21 cellular contexts compared by ENCODE assay signal in genomic region chr2:119707117-119708087, GRCh38. TPM values are rescaled to one million over a fixed set of nuclear protein-coding genes. Genes with fewer than 3 reads are reported as not detected.
DNase-seq lines count a peak whose midpoint lies in the region; ATAC-seq, FAIRE-seq and TF ChIP-seq lines count a peak whose summit lies in the region.
"Had no signal": no experiment of that assay in that cellular context is flagged by ENCODE, and none has a peak within 500 bp of the region (broad histone marks: within the 10 kb centered on the region; RNA-seq: fewer than 3 reads in every experiment).

No MANE protein-coding gene starts in this region.

- peaks cover 4% of the 10 kb centered on the region for H3K9me3 Mint-ChIP-seq in chondrocyte (ENCODE audit: low read depth)

- H3K4me3 ChIP-seq in HepG2 (replicated peaks in 1 of 3; ENCODE audit: insufficient read depth in 1 of 3, low read depth in 2 of 3, low read length in 3 of 3) = no peak overlapping the region
- H3K4me3 ChIP-seq in right lobe of liver = no peak overlapping the region
- no peak overlapping the region for H3K4me3 ChIP-seq in smooth muscle cell
- H3K4me3 ChIP-seq: A549, SJCRH30 had no signal

- DNase-seq in HepG2 (ENCODE audit: low spot score) (no peak), right lobe of liver (no peak), T-helper 17 cell (no peak), chondrocyte (ENCODE audit: low spot score) (peak; percentile 38), omental fat pad (ENCODE audit: low spot score) (no peak), smooth muscle cell (lab: John Stamatoyannopoulos, UW; ENCODE audit: unreplicated experiment) (no peak), NCI-H146 (lab: John Stamatoyannopoulos, UW) (no peak)
- DNase-seq: Calu3; CD8-positive, alpha-beta T cell; DMS79 treated with DMSO at 0.1 percent for 48 hours; GOT3; NCI-H1417 treated with DMSO at 0.1 percent for 48 hours; NCI-H1930; NCI-H526 treated with DMSO at 0.1 percent for 48 hours had no signal

- WGBS in HepG2 (ENCODE audit: low lambda C conversion rate) = 52% methylated on average over 17 of the region's 17 CpGs
- WGBS in right lobe of liver (ENCODE audit: insufficient coverage, low coverage, low lambda C conversion rate, missing lambda C conversion rate) = 88% methylated on average over 8 of the region's 17 CpGs
- 87% methylated on average over 17 of the region's 17 CpGs for WGBS in smooth muscle cell (ENCODE audit: low lambda C conversion rate)

- BruUV-seq in HepG2 (replicated peaks; lab: Mats Ljungman, UMichigan) = no TSS peak

- intact Hi-C loops in HepG2 (cut with micrococcal nuclease; ENCODE audit: unreplicated experiment) = no loop called here
- intact Hi-C loops in right lobe of liver (cut with DNase I) = no loop called here

- peak; percentile 18 for FAIRE-seq in HepG2 (lab: Jason Lieb, UNC)
- FAIRE-seq: A549, G401.6, GM19239 had no signal

- in situ Hi-C loops in HepG2 (cut with HindIII; ENCODE audit: extremely low pct_ligation_motif_present, low pct_unique_long_range_greater_than_20kb) = loop anchor here (10.0 kb wide), 1 partner anchor 467 kb away; no protein-coding TSS in a partner anchor

- no peak for TF ChIP-seq CTCF in HepG2 (CRISPR knock-in tag; IDR thresholded peaks at IDR 0.05)
- no peak for TF ChIP-seq CTCF in right lobe of liver (IDR thresholded peaks at IDR 0.05)
- no peak for TF ChIP-seq CTCF in chondrocyte (IDR thresholded peaks at IDR 0.05)
- no peak for TF ChIP-seq CTCF in omental fat pad (IDR thresholded peaks at IDR 0.05)
- no peak for TF ChIP-seq CTCF in smooth muscle cell (IDR thresholded peaks at IDR 0.05; ENCODE audit: borderline replicate concordance, insufficient read depth, poor library complexity, severe bottlenecking)

- H3K4me3 Mint-ChIP-seq in T-helper 17 cell (no peak overlapping the region), chondrocyte (ENCODE audit: unreplicated experiment) (no peak overlapping the region)
- H3K4me3 Mint-ChIP-seq: CD8-positive, alpha-beta T cell had no signal

- no peaks in the 10 kb centered on the region for H3K27me3 Mint-ChIP-seq in T-helper 17 cell
- H3K27me3 Mint-ChIP-seq in chondrocyte (ENCODE audit: low read depth) = peaks cover 1% of the 10 kb centered on the region

- POLR2A ChIA-PET in HepG2 (lab: Yijun Ruan, JAX) = interaction anchor here (1.8 kb wide), 1 partner anchor 29 kb away, joined by 4 read pairs; the partner anchor contains the start of gene TMEM177

- H3K4me2 ChIP-seq in HepG2 (ENCODE audit: low read depth, low read length) (peak overlapping the region; percentile 47; the same call in 1 of the 2 replicates), smooth muscle cell (no peak overlapping the region)
- H3K4me2 ChIP-seq: A549, KMS-11 had no signal

- H3K36me3 Mint-ChIP-seq in T-helper 17 cell (ENCODE audit: low read depth) = no peaks in the 10 kb centered on the region
- H3K36me3 Mint-ChIP-seq in chondrocyte (ENCODE audit: low read depth) = no peaks in the 10 kb centered on the region

- H3K9me3 ChIP-seq in HepG2 (ENCODE audit: low read length) = peaks cover 9% of the 10 kb centered on the region; the same call in 1 of the 2 replicates
- H3K9me3 ChIP-seq in right lobe of liver = no peaks in the 10 kb centered on the region
- H3K9me3 ChIP-seq in T-helper 17 cell (ENCODE audit: control insufficient read depth, low read length, poor library complexity, severe bottlenecking) = no peaks in the 10 kb centered on the region
- H3K9me3 ChIP-seq in smooth muscle cell (replicated peaks; ENCODE audit: low read depth) = no peaks in the 10 kb centered on the region
- H3K9me3 ChIP-seq: SJCRH30 had no signal

- CTCF ChIA-PET in HepG2 (lab: Yijun Ruan, JAX; ENCODE audit: low intra/inter-chr PET ratio, low total read pairs) = no interaction called here

- H4K20me1 ChIP-seq in HepG2 (ENCODE audit: insufficient read depth, low read length) = no peaks in the 10 kb centered on the region
- H4K20me1 ChIP-seq in smooth muscle cell (ENCODE audit: low read depth) = no peaks in the 10 kb centered on the region

- TF ChIP-seq POLR2A in HepG2 (IDR thresholded peaks at IDR 0.05; ENCODE audit: insufficient read depth in 1 of 2, low read depth in 2 of 2, low read length in 2 of 2) (no peak), right lobe of liver (IDR thresholded peaks at IDR 0.05) (no peak)

- H3K36me3 ChIP-seq in HepG2 (replicated peaks in 1 of 2; ENCODE audit: control insufficient read depth in 1 of 2, insufficient read depth in 2 of 2, low read length in 2 of 2) = no peaks in the 10 kb centered on the region
- no peaks in the 10 kb centered on the region for H3K36me3 ChIP-seq in right lobe of liver
- no peaks in the 10 kb centered on the region for H3K36me3 ChIP-seq in smooth muscle cell (ENCODE audit: low read depth)
- H3K36me3 ChIP-seq: SJCRH30 had no signal

- no peak for TF ChIP-seq RAD21 in HepG2 (CRISPR knock-in tag; IDR thresholded peaks at IDR 0.05)

- H3K27ac Mint-ChIP-seq in T-helper 17 cell = peak overlapping the region; percentile 72
- no peak overlapping the region for H3K27ac Mint-ChIP-seq in chondrocyte (ENCODE audit: unreplicated experiment)
- H3K27ac Mint-ChIP-seq: CD8-positive, alpha-beta T cell had no signal

- TF ChIP-seq EP300 in HepG2 (IDR thresholded peaks at IDR 0.05; ENCODE audit: low read depth in 2 of 2, low read length in 2 of 2) (no peak), HepG2 (CRISPR knock-in tag; IDR thresholded peaks at IDR 0.05; ENCODE audit: borderline replicate concordance) (no peak)

- H3K27ac ChIP-seq in HepG2 (ENCODE audit: extremely low read length, insufficient read depth, low read length) = no peak overlapping the region
- H3K27ac ChIP-seq in right lobe of liver = no peak overlapping the region
- no peak overlapping the region for H3K27ac ChIP-seq in smooth muscle cell (ENCODE audit: low read depth)
- H3K27ac ChIP-seq: A549, KMS-11, SJCRH30 had no signal

- H3K27me3 ChIP-seq in HepG2 (ENCODE audit: control insufficient read depth in 1 of 2, insufficient read depth in 2 of 2, low read length in 2 of 2) (peaks cover 1 to 14% of the 10 kb centered on the region in 2 experiments; a peak in 4 of 5 replicates), right lobe of liver (no peaks in the 10 kb centered on the region), smooth muscle cell (ENCODE audit: low read depth) (no peaks in the 10 kb centered on the region)
- H3K27me3 ChIP-seq: SJCRH30 had no signal

- ATAC-seq in HepG2 = no peak
- ATAC-seq in right lobe of liver = no peak
- no peak for ATAC-seq in T-helper 17 cell
- no peak for ATAC-seq in omental fat pad (ENCODE audit: low FRiP score)
- ATAC-seq: A549; CD8-positive, alpha-beta T cell; HCT116; Panc1 had no signal

- H3F3A ChIP-seq in smooth muscle cell (ENCODE audit: low read depth) = no peaks in the 10 kb centered on the region

- H3K79me2 ChIP-seq in HepG2 (ENCODE audit: insufficient read depth, low read length) (no peaks in the 10 kb centered on the region), smooth muscle cell (ENCODE audit: low read depth) (no peaks in the 10 kb centered on the region)

- no peak overlapping the region for H3K9ac ChIP-seq in HepG2 (ENCODE audit: insufficient read depth, low read depth, low read length)
- no peak overlapping the region for H3K9ac ChIP-seq in smooth muscle cell (ENCODE audit: low read depth)
- H3K9ac ChIP-seq: KMS-11 had no signal

- H3K4me1 ChIP-seq in HepG2 (ENCODE audit: insufficient read depth, low read length) (peaks cover 21% of the 10 kb centered on the region), right lobe of liver (no peaks in the 10 kb centered on the region), smooth muscle cell (ENCODE audit: low read depth) (no peaks in the 10 kb centered on the region)
- H3K4me1 ChIP-seq: SJCRH30 had no signal

- peaks cover 21% of the 10 kb centered on the region for H3K4me1 Mint-ChIP-seq in T-helper 17 cell
- peaks cover 7% of the 10 kb centered on the region for H3K4me1 Mint-ChIP-seq in chondrocyte (ENCODE audit: low read depth)

- H2AFZ ChIP-seq in HepG2 (ENCODE audit: low read length) (no peak overlapping the region), smooth muscle cell (ENCODE audit: low read depth) (no peak overlapping the region)

RNA-seq across cellular contexts. Expression of gene TMEM177, which starts 28.4 kb away (rescaled TPM):
- total RNA-seq in HepG2 (2016; rRNA removed; fragmentation: Illumina TruSeq; extraction: Trizol) = 44.7 and 47.9 TPM in 2 replicates
- total RNA-seq in HepG2 (2016; cell fraction: cytosol; rRNA removed; fragmentation: Illumina TruSeq; extraction: Trizol; ENCODE audit: low read depth) = 15.4 and 16.3 TPM in 2 replicates
- 47.5 and 49.2 TPM in 2 replicates for total RNA-seq in HepG2 (2016; cell fraction: insoluble cytoplasmic fraction; rRNA removed; fragmentation: Illumina TruSeq; extraction: Trizol)
- total RNA-seq in HepG2 (2016; cell fraction: membrane; rRNA removed; fragmentation: Illumina TruSeq; extraction: Trizol) = 27.3 and 32.1 TPM in 2 replicates
- 26.1 and 27.7 TPM in 2 replicates for total RNA-seq in HepG2 (2016; cell fraction: nucleus; rRNA removed; fragmentation: Illumina TruSeq; extraction: Trizol)
- 34.7 and 46.6 TPM in 2 replicates for polyA plus RNA-seq in HepG2 (2011; rRNA removed)
- 34.2 and 43.3 TPM in 2 replicates for polyA plus RNA-seq in HepG2 (2011; cell fraction: cytosol; rRNA removed)
- 46.4 and 51.6 TPM in 2 replicates for polyA plus RNA-seq in HepG2 (2011; cell fraction: nucleus; rRNA removed)
- polyA plus RNA-seq in HepG2 (2012) = 20.5 and 32.1 TPM in 2 replicates
- 12.8 and 13.4 TPM in 2 replicates for polyA plus RNA-seq in HepG2 (2016; cell fraction: cytosol; fragmentation: Illumina TruSeq; extraction: Trizol; ENCODE audit: low read depth)
- 62.8 and 62.9 TPM in 2 replicates for polyA plus RNA-seq in HepG2 (2016; cell fraction: insoluble cytoplasmic fraction; fragmentation: Illumina TruSeq; extraction: Trizol; ENCODE audit: low read depth)
- polyA plus RNA-seq in HepG2 (2016; cell fraction: membrane; fragmentation: Illumina TruSeq; extraction: Trizol; ENCODE audit: low read depth) = 19.9 and 21.6 TPM in 2 replicates
- polyA plus RNA-seq in HepG2 (2016; cell fraction: nucleus; fragmentation: Illumina TruSeq; extraction: Trizol; ENCODE audit: insufficient read depth, low read depth) = 41.1 and 43.7 TPM in 2 replicates
- 22.7 and 58.5 TPM in 2 replicates for polyA minus RNA-seq in HepG2 (2011; rRNA and poly(A)+ RNA removed; ENCODE audit: low replicate concordance)
- polyA minus RNA-seq in HepG2 (2011; cell fraction: cytosol; rRNA and poly(A)+ RNA removed) = 13.8 and 15.2 TPM in 2 replicates
- polyA minus RNA-seq in HepG2 (2011; cell fraction: nucleus; rRNA and poly(A)+ RNA removed) = 49.2 and 53.5 TPM in 2 replicates
- 10 to 100 TPM; 12.9 to 27.0 (median 17.9) TPM for total RNA-seq in right lobe of liver
- total RNA-seq in T-helper 17 cell = 1 to 10 TPM; 3.1 to 4.1 TPM
- 6.8 to 7.8 TPM (median 7.0 TPM) in 3 replicates for total RNA-seq in chondrocyte
- total RNA-seq in omental fat pad = 1 to 10 TPM; 3.8 to 6.5 (median 4.1) TPM
- 4.6 and 4.8 TPM in 2 replicates for total RNA-seq in smooth muscle cell
- polyA plus RNA-seq in smooth muscle cell = 6.9 and 8.2 TPM in 2 replicates

RNA-seq across cellular contexts. Expression of gene PTPN4, which starts 52.3 kb away (rescaled TPM):
- total RNA-seq in HepG2 (2016; rRNA removed; fragmentation: Illumina TruSeq; extraction: Trizol) (34.6 and 40.4 TPM in 2 replicates), right lobe of liver (10 to 100 TPM in 5 of 6 experiments, 1 to 10 TPM in 1; 8.5 to 19.9 (median 14.8) TPM), T-helper 17 cell (100 to 1,000 TPM; 128 to 149 TPM), chondrocyte (21.8 to 24.2 TPM (median 23.8 TPM) in 3 replicates), omental fat pad (10 to 100 TPM; 20.2 to 41.0 (median 30.5) TPM), smooth muscle cell (26.2 and 28.3 TPM in 2 replicates)
- 42.5 and 43.6 TPM in 2 replicates for total RNA-seq in HepG2 (2016; cell fraction: cytosol; rRNA removed; fragmentation: Illumina TruSeq; extraction: Trizol; ENCODE audit: low read depth)
- 38.0 and 42.0 TPM in 2 replicates for total RNA-seq in HepG2 (2016; cell fraction: insoluble cytoplasmic fraction; rRNA removed; fragmentation: Illumina TruSeq; extraction: Trizol)
- total RNA-seq in HepG2 (2016; cell fraction: membrane; rRNA removed; fragmentation: Illumina TruSeq; extraction: Trizol) = 38.5 and 42.3 TPM in 2 replicates
- total RNA-seq in HepG2 (2016; cell fraction: nucleus; rRNA removed; fragmentation: Illumina TruSeq; extraction: Trizol) = 46.5 and 59.3 TPM in 2 replicates
- polyA plus RNA-seq in HepG2 (2011; rRNA removed) (20.3 and 21.7 TPM in 2 replicates), smooth muscle cell (7.2 and 9.7 TPM in 2 replicates)
- polyA plus RNA-seq in HepG2 (2011; cell fraction: cytosol; rRNA removed) = 5.8 and 7.6 TPM in 2 replicates
- 21.9 and 22.6 TPM in 2 replicates for polyA plus RNA-seq in HepG2 (2011; cell fraction: nucleus; rRNA removed)
- 8.1 and 8.3 TPM in 2 replicates for polyA plus RNA-seq in HepG2 (2012)
- polyA plus RNA-seq in HepG2 (2016; cell fraction: cytosol; fragmentation: Illumina TruSeq; extraction: Trizol; ENCODE audit: low read depth) = 3.4 and 4.0 TPM in 2 replicates
- 16.3 and 19.3 TPM in 2 replicates for polyA plus RNA-seq in HepG2 (2016; cell fraction: insoluble cytoplasmic fraction; fragmentation: Illumina TruSeq; extraction: Trizol; ENCODE audit: low read depth)
- polyA plus RNA-seq in HepG2 (2016; cell fraction: membrane; fragmentation: Illumina TruSeq; extraction: Trizol; ENCODE audit: low read depth) = 5.1 and 9.5 TPM in 2 replicates
- 17.2 and 24.4 TPM in 2 replicates for polyA plus RNA-seq in HepG2 (2016; cell fraction: nucleus; fragmentation: Illumina TruSeq; extraction: Trizol; ENCODE audit: insufficient read depth, low read depth)
- 60.8 and 71.6 TPM in 2 replicates for polyA minus RNA-seq in HepG2 (2011; rRNA and poly(A)+ RNA removed; ENCODE audit: low replicate concordance)
- polyA minus RNA-seq in HepG2 (2011; cell fraction: cytosol; rRNA and poly(A)+ RNA removed) = 27.8 and 28.0 TPM in 2 replicates
- polyA minus RNA-seq in HepG2 (2011; cell fraction: nucleus; rRNA and poly(A)+ RNA removed) = 139 and 141 TPM in 2 replicates
